15 cellular contexts compared by ENCODE assay signal in genomic region chr20:48819813-48820648, GRCh38. TPM values are rescaled to one million over a fixed set of nuclear protein-coding genes. Genes with fewer than 3 reads are reported as not detected.
A peak's percentile ranks its signal among the peaks of the same experiment; 100 is the strongest.
DNase-seq lines count a peak whose midpoint lies in the region; ATAC-seq and TF ChIP-seq lines count a peak whose summit lies in the region.
"Had no signal": no experiment of that assay in that cellular context is flagged by ENCODE, and none has a peak within 500 bp of the region (broad histone marks: within the 10 kb centered on the region; RNA-seq: fewer than 3 reads in every experiment).

No MANE protein-coding gene starts in this region.

- H3K9me3 Mint-ChIP-seq in GM23338 = no peaks in the 10 kb centered on the region
- no peaks in the 10 kb centered on the region for H3K9me3 Mint-ChIP-seq in activated naive CD8-positive, alpha-beta T cell treated with anti-CD3 and anti-CD28 coated beads for 36 hours

- H3K9me2 ChIP-seq in GM23338 (ENCODE audit: insufficient read depth) = no peaks in the 10 kb centered on the region

- H3K36me3 Mint-ChIP-seq in GM23338 (ENCODE audit: low read depth) = no peaks in the 10 kb centered on the region
- H3K36me3 Mint-ChIP-seq in activated naive CD8-positive, alpha-beta T cell treated with anti-CD3 and anti-CD28 coated beads for 36 hours = peaks cover 53% of the 10 kb centered on the region

- peaks cover 15% of the 10 kb centered on the region for H3K27me3 Mint-ChIP-seq in GM23338 (ENCODE audit: insufficient read depth, low read depth, poor library complexity)
- no peaks in the 10 kb centered on the region for H3K27me3 Mint-ChIP-seq in activated naive CD8-positive, alpha-beta T cell treated with anti-CD3 and anti-CD28 coated beads for 36 hours

- DNase-seq in A673 (ENCODE audit: low spot score) (no peak), GM23338 (ENCODE audit: low spot score) (peak; percentile 27), myocyte (ENCODE audit: low read depth) (peak; percentile 56), RKO (ENCODE audit: low spot score) (no peak), SW480 (ENCODE audit: low spot score) (no peak), NCI-H2029 (lab: John Stamatoyannopoulos, UW) (no peak)
- no peak for DNase-seq in activated naive CD8-positive, alpha-beta T cell treated with anti-CD3 and anti-CD28 coated beads for 36 hours
- DNase-seq: left colon; NCI-H1417; NCI-H748 treated with DMSO at 0.1 percent for 48 hours; occipital lobe; SJCRH30; stimulated activated CD4-positive, alpha-beta T cell treated with anti-CD3 and anti-CD28 coated beads, Interleukin-1b, Interleukin-23, amount 100 ng/mL, for 48 hours had no signal

- H4K20me1 ChIP-seq in GM23338 (replicated peaks; ENCODE audit: insufficient read depth) = peaks cover 12% of the 10 kb centered on the region

- TF ChIP-seq CTCF in A673 (conservative IDR thresholded peaks at IDR 0.05; ENCODE audit: low read depth, low read length) = no peak
- no peak for TF ChIP-seq CTCF in GM23338 (conservative IDR thresholded peaks at IDR 0.05; ENCODE audit: low read depth in 2 of 2)

- no peak overlapping the region for H3K4me2 ChIP-seq in GM23338

- no TSS peak for BruUV-seq in A673 (replicated peaks; lab: Mats Ljungman, UMichigan)

- no peaks in the 10 kb centered on the region for H3F3A ChIP-seq in GM23338 (replicated peaks; ENCODE audit: low read depth)

- H3K27ac ChIP-seq in A673 (ENCODE audit: low read depth, low read length, poor library complexity, severe bottlenecking) (peak overlapping the region; percentile 46), GM23338 (ENCODE audit: low read depth) (no peak overlapping the region)
- H3K27ac ChIP-seq: SJCRH30 had no signal

- H3K4me3 Mint-ChIP-seq in GM23338 = no peak overlapping the region
- peak overlapping the region; percentile 18 for H3K4me3 Mint-ChIP-seq in activated naive CD8-positive, alpha-beta T cell treated with anti-CD3 and anti-CD28 coated beads for 36 hours

- H3K4me3 ChIP-seq in A673 (ENCODE audit: low read depth, low read length, poor library complexity, severe bottlenecking) = no peak overlapping the region
- no peak overlapping the region for H3K4me3 ChIP-seq in GM23338
- H3K4me3 ChIP-seq: SJCRH30 had no signal

- H3K27ac Mint-ChIP-seq in GM23338 = no peak overlapping the region
- H3K27ac Mint-ChIP-seq in activated naive CD8-positive, alpha-beta T cell treated with anti-CD3 and anti-CD28 coated beads for 36 hours = peak overlapping the region; percentile 83

- H3K4me1 Mint-ChIP-seq in GM23338 = peaks cover 39% of the 10 kb centered on the region
- H3K4me1 Mint-ChIP-seq in activated naive CD8-positive, alpha-beta T cell treated with anti-CD3 and anti-CD28 coated beads for 36 hours = peaks cover 93% of the 10 kb centered on the region

- ATAC-seq in GM23338 (peak; percentile 42; the same call in 2 of the 3 replicates), HG03097 (IDR thresholded peaks at IDR 0.05; ENCODE audit: low FRiP score, unreplicated experiment) (no peak)
- ATAC-seq: activated CD4-positive, CD25-positive, alpha-beta regulatory T cell treated with anti-CD3 and anti-CD28 coated beads, Interleukin-2, amount 50 U/mL, for 24 hours; left colon had no signal

- no peaks in the 10 kb centered on the region for H3K9me3 ChIP-seq in A673 (ENCODE audit: low read depth, low read length, poor library complexity, severe bottlenecking)
- H3K9me3 ChIP-seq: SJCRH30 had no signal

- intact Hi-C loops in A673 (cut with micrococcal nuclease; ENCODE audit: unreplicated experiment) = loop anchor here (10.0 kb wide), 1 partner anchor 165 kb away; no protein-coding TSS in a partner anchor

- no peak overlapping the region for H2AFZ ChIP-seq in GM23338

- CTCF ChIA-PET in A673 (lab: Charles Lee) = no interaction called here

- H3K27me3 ChIP-seq in A673 (replicated peaks; ENCODE audit: insufficient read depth, low read depth, low read length, poor library complexity) (no peaks in the 10 kb centered on the region), GM23338 (ENCODE audit: insufficient read depth) (peaks cover 16% of the 10 kb centered on the region)
- H3K27me3 ChIP-seq: SJCRH30 had no signal

- H3K36me3 ChIP-seq in A673 (ENCODE audit: insufficient read depth, low read length, poor library complexity, severe bottlenecking) (peaks cover 77% of the 10 kb centered on the region), GM23338 (ENCODE audit: insufficient read depth) (no peaks in the 10 kb centered on the region)

- peaks cover 78% of the 10 kb centered on the region for H3K4me1 ChIP-seq in A673 (ENCODE audit: insufficient read depth, low read length, poor library complexity, severe bottlenecking)
- peaks cover 11% of the 10 kb centered on the region for H3K4me1 ChIP-seq in GM23338 (ENCODE audit: insufficient read depth)

- no peaks in the 10 kb centered on the region for H3K79me2 ChIP-seq in GM23338 (replicated peaks; ENCODE audit: insufficient read depth)

- POLR2A ChIA-PET in A673 (lab: Charles Lee; ENCODE audit: low non-redundant PET) = no interaction called here

TF ChIP-seq in GM23338, 12 proteins besides CTCF, POLR2A, EP300 and RAD21:
- peak; percentile 82 for TF ChIP-seq JUNB (IDR thresholded peaks at IDR 0.05; ENCODE audit: unreplicated experiment)
- TF ChIP-seq EZH2 (IDR thresholded peaks at IDR 0.05; ENCODE audit: low read depth, unreplicated experiment) = no peak
- TF ChIP-seq EZH2phosphoT487 (IDR thresholded peaks at IDR 0.05; ENCODE audit: unreplicated experiment) = no peak

RNA-seq across cellular contexts. Expression of gene PREX1, which starts 7.8 kb away (rescaled TPM):
- total RNA-seq in A673 (2021) (145 and 174 TPM in 2 replicates), myocyte (5.5 and 11.7 TPM in 2 replicates)
- total RNA-seq in GM23338 (2014; rRNA removed; shearing (Covaris generic)) = 7.8 and 10.3 TPM in 2 replicates
- 2.4 and 2.6 TPM in 2 replicates for polyA plus RNA-seq in GM23338 (2016; fragmentation: Nextera tagmentation; extraction: Ambion mirVana)
- 10 to 100 TPM; 76.8 to 77.1 TPM for total RNA-seq in activated naive CD8-positive, alpha-beta T cell treated with anti-CD3 and anti-CD28 coated beads for 36 hours
- polyA plus RNA-seq in myocyte (2012) = 0.95 TPM

Comparison
In these comparisons a context has a peak if more than half of its experiments do, and no peak if none do; other contexts are left out.
1. DNase-seq: peak in GM23338 (single experiment) and myocyte (single experiment); none in A673 (single experiment), activated naive CD8-positive, alpha-beta T cell treated with anti-CD3 and anti-CD28 coated beads for 36 hours (single experiment), RKO (single experiment), SW480 (single experiment) and NCI-H2029 (single experiment).